27 cellular contexts compared by ENCODE assay signal in genomic region chr6:90525421-90525820, GRCh38.
"Had no signal": no experiment of that assay in that cellular context is flagged by ENCODE, and none has a peak within 500 bp of the region (broad histone marks: within the 10 kb centered on the region; RNA-seq: fewer than 3 reads in every experiment).

No MANE protein-coding gene starts in this region.

- H3K4me3 Mint-ChIP-seq: naive thymus-derived CD8-positive, alpha-beta T cell; natural killer cell treated with Interleukin-12 subunit alpha and Interleukin-12 subunit beta and Interleukin-15 and Interleukin-18, amount 100 ng/mL, for 72 hours; neural progenitor cell; stimulated activated effector memory CD8-positive, alpha-beta T cell treated with anti-CD3 and anti-CD28 coated beads, Interleukin-12 subunit alpha, Interleukin-12 subunit beta, amount 100 ng/mL, for 72 hours; stimulated activated naive B cell treated with anti-CD40 and anti-IgM and Interleukin-4, amounts not matched to agents 10 μg/mL and 1 μg/mL and 100 μg/mL, for 72 hours; stimulated activated naive CD8-positive, alpha-beta T cell treated with anti-CD3 and anti-CD28 coated beads, Interleukin-15, amount 100 ng/mL, for 72 hours; type B pancreatic cell had no signal

- H3K27me3 Mint-ChIP-seq: naive thymus-derived CD8-positive, alpha-beta T cell; natural killer cell treated with Interleukin-12 subunit alpha and Interleukin-12 subunit beta and Interleukin-15 and Interleukin-18, amount 100 ng/mL, for 72 hours; progenitor cell of endocrine pancreas; stimulated activated naive B cell treated with anti-CD40 and anti-IgM and Interleukin-4, amounts not matched to agents 10 μg/mL and 1 μg/mL and 100 μg/mL, for 72 hours; stimulated activated naive CD8-positive, alpha-beta T cell treated with anti-CD3 and anti-CD28 coated beads, Interleukin-15, amount 100 ng/mL, for 72 hours; type B pancreatic cell had no signal

- ATAC-seq: naive thymus-derived CD8-positive, alpha-beta T cell; natural killer cell treated with Interleukin-12 subunit alpha and Interleukin-12 subunit beta and Interleukin-15 and Interleukin-18, amount 100 ng/mL, for 72 hours; psoas muscle; right cardiac atrium; right lobe of liver; stimulated activated effector memory CD8-positive, alpha-beta T cell treated with anti-CD3 and anti-CD28 coated beads, Interleukin-12 subunit alpha, Interleukin-12 subunit beta, amount 100 ng/mL, for 72 hours; stimulated activated naive B cell treated with anti-CD40 and anti-IgM and Interleukin-4, amounts not matched to agents 10 μg/mL and 1 μg/mL and 100 μg/mL, for 72 hours; stimulated activated naive CD8-positive, alpha-beta T cell treated with anti-CD3 and anti-CD28 coated beads, Interleukin-15, amount 100 ng/mL, for 72 hours; upper lobe of right lung had no signal

- H3K27ac Mint-ChIP-seq: natural killer cell treated with Interleukin-12 subunit alpha and Interleukin-12 subunit beta and Interleukin-15 and Interleukin-18, amount 100 ng/mL, for 72 hours; neural progenitor cell; progenitor cell of endocrine pancreas; stimulated activated effector memory CD8-positive, alpha-beta T cell treated with anti-CD3 and anti-CD28 coated beads, Interleukin-12 subunit alpha, Interleukin-12 subunit beta, amount 100 ng/mL, for 72 hours; stimulated activated naive B cell treated with anti-CD40 and anti-IgM and Interleukin-4, amounts not matched to agents 10 μg/mL and 1 μg/mL and 100 μg/mL, for 72 hours; type B pancreatic cell had no signal

- H3K9me3 Mint-ChIP-seq: naive thymus-derived CD8-positive, alpha-beta T cell; natural killer cell treated with Interleukin-12 subunit alpha and Interleukin-12 subunit beta and Interleukin-15 and Interleukin-18, amount 100 ng/mL, for 72 hours; neural progenitor cell; stimulated activated effector memory CD8-positive, alpha-beta T cell treated with anti-CD3 and anti-CD28 coated beads, Interleukin-12 subunit alpha, Interleukin-12 subunit beta, amount 100 ng/mL, for 72 hours; stimulated activated naive B cell treated with anti-CD40 and anti-IgM and Interleukin-4, amounts not matched to agents 10 μg/mL and 1 μg/mL and 100 μg/mL, for 72 hours; stimulated activated naive CD8-positive, alpha-beta T cell treated with anti-CD3 and anti-CD28 coated beads, Interleukin-15, amount 100 ng/mL, for 72 hours; type B pancreatic cell had no signal

- DNase-seq: naive thymus-derived CD8-positive, alpha-beta T cell; occipital lobe; ovary; posterior cingulate gyrus; psoas muscle; right cardiac atrium; right lobe of liver; sigmoid colon; small intestine; stimulated activated CD4-positive, alpha-beta T cell treated with anti-CD3 and anti-CD28 coated beads, Interleukin-15, amount 100 ng/mL, for 24 hours; stimulated activated CD4-positive, alpha-beta T cell treated with anti-CD3 and anti-CD28 coated beads, Interleukin-2, amount 100 ng/mL, for 24 hours; stimulated activated CD4-positive, alpha-beta T cell treated with anti-CD3 and anti-CD28 coated beads, Interleukin-2, amount 100 ng/mL, for 48 hours; stimulated activated CD4-positive, alpha-beta T cell treated with anti-CD3 and anti-CD28 coated beads, Interleukin-4, amount 100 ng/mL, for 24 hours; stimulated activated naive B cell treated with anti-CD40 and anti-IgM and Interleukin-4, amounts not matched to agents 10 μg/mL and 1 μg/mL and 100 μg/mL, for 72 hours; stimulated activated naive CD4-positive, alpha-beta T cell treated with Interleukin-2 at 50 U/mL for 16 hours; stimulated activated naive CD8-positive, alpha-beta T cell treated with anti-CD3 and anti-CD28 coated beads, Interleukin-15, amount 100 ng/mL, for 72 hours; substantia nigra; testis; tibial artery; transverse colon; upper lobe of right lung; uterus had no signal

- H3K4me1 Mint-ChIP-seq: stimulated activated effector memory CD8-positive, alpha-beta T cell treated with anti-CD3 and anti-CD28 coated beads, Interleukin-12 subunit alpha, Interleukin-12 subunit beta, amount 100 ng/mL, for 72 hours; stimulated activated naive B cell treated with anti-CD40 and anti-IgM and Interleukin-4, amounts not matched to agents 10 μg/mL and 1 μg/mL and 100 μg/mL, for 72 hours had no signal
